ENCODE assay signal across 22 cellular contexts in the genomic region with DNA sequence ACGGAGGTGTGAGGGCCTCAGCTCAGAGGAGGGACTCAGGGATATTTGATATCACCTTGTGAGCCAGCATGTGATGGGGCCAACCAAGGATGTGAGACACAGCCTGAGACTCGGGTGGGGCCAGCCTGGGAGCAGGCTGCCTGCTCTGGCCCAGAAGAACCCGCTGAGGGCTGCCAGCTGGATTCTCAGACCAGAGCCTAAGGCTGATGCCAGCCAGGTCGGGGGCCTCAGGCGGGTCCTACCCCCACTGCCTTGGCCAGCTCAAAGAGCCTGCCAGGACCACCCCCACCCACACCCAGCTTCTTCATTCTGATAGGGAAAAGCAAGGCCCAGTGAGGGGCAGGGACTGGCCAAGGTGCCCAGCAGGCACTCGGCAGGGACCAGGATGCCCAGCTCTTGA. TPM values are rescaled to one million over a fixed set of nuclear protein-coding genes. Genes with fewer than 3 reads are reported as not detected.
A peak's percentile ranks its signal among the peaks of the same experiment; 100 is the strongest.
DNase-seq lines count a peak whose midpoint lies in the region; ATAC-seq and TF ChIP-seq lines count a peak whose summit lies in the region.
"Had no signal": no experiment of that assay in that cellular context is flagged by ENCODE, and none has a peak within 500 bp of the region (broad histone marks: within the 10 kb centered on the region; RNA-seq: fewer than 3 reads in every experiment).

No MANE protein-coding gene starts in this region.

- H3K36me3 ChIP-seq in KOPT-K1 (ENCODE audit: insufficient read depth, low read length) (no peaks in the 10 kb centered on the region), neutrophil (no peaks in the 10 kb centered on the region), upper lobe of left lung (no peaks in the 10 kb centered on the region), SJCRH30 (no peaks in the 10 kb centered on the region)
- H3K36me3 ChIP-seq: ovary had no signal

- H3K4me1 ChIP-seq in neutrophil (ENCODE audit: control insufficient read depth in 1 of 2, insufficient read depth in 1 of 2, low read depth in 1 of 2, low read length in 1 of 2) = peaks cover 34 to 35% of the 10 kb centered on the region in 2 experiments
- H3K4me1 ChIP-seq in upper lobe of left lung = peaks cover 33 to 60% (median 54%) of the 10 kb centered on the region in 4 donors
- H3K4me1 ChIP-seq in SJCRH30 = peaks cover 35% of the 10 kb centered on the region

- H3K4me3 Mint-ChIP-seq in dendritic cell treated with granulocyte-macrophage colony-stimulating factor and Interleukin-4, amounts not matched to agents 40 ng/mL and 50 ng/mL, for 4 days = no peak overlapping the region
- H3K4me3 Mint-ChIP-seq: B cell, T-cell had no signal

- no peaks in the 10 kb centered on the region for H3K9me3 ChIP-seq in KOPT-K1 (ENCODE audit: insufficient read depth, low read length, poor library complexity, severe bottlenecking)
- H3K9me3 ChIP-seq in neutrophil = no peaks in the 10 kb centered on the region
- H3K9me3 ChIP-seq in upper lobe of left lung = no peaks in the 10 kb centered on the region
- no peaks in the 10 kb centered on the region for H3K9me3 ChIP-seq in SJCRH30 (replicated peaks)
- H3K9me3 ChIP-seq: ovary had no signal

- H3K27me3 ChIP-seq in neutrophil (no peaks in the 10 kb centered on the region), upper lobe of left lung (no peaks in the 10 kb centered on the region), SJCRH30 (no peaks in the 10 kb centered on the region)
- H3K27me3 ChIP-seq: ovary had no signal

- peaks cover 70% of the 10 kb centered on the region for H3K4me1 Mint-ChIP-seq in dendritic cell treated with granulocyte-macrophage colony-stimulating factor and Interleukin-4, amounts not matched to agents 40 ng/mL and 50 ng/mL, for 4 days (ENCODE audit: low read depth)
- H3K4me1 Mint-ChIP-seq: T-cell had no signal

- no peaks in the 10 kb centered on the region for H3K9me3 Mint-ChIP-seq in dendritic cell treated with granulocyte-macrophage colony-stimulating factor and Interleukin-4, amounts not matched to agents 40 ng/mL and 50 ng/mL, for 4 days
- H3K9me3 Mint-ChIP-seq: T-cell had no signal

- no peaks in the 10 kb centered on the region for H3K27me3 Mint-ChIP-seq in dendritic cell treated with granulocyte-macrophage colony-stimulating factor and Interleukin-4, amounts not matched to agents 40 ng/mL and 50 ng/mL, for 4 days
- H3K27me3 Mint-ChIP-seq: B cell, T-cell had no signal

- peaks cover 6% of the 10 kb centered on the region for H3K36me3 Mint-ChIP-seq in dendritic cell treated with granulocyte-macrophage colony-stimulating factor and Interleukin-4, amounts not matched to agents 40 ng/mL and 50 ng/mL, for 4 days (ENCODE audit: low read depth)
- H3K36me3 Mint-ChIP-seq: T-cell had no signal

- DNase-seq in upper lobe of left lung (peak in 1 of 2 donors; percentile 58), SJCRH30 (no peak), NCI-H1092 treated with DMSO at 0.1 percent for 48 hours (lab: John Stamatoyannopoulos, UW) (no peak)
- no peak for DNase-seq in activated CD4-positive, CD25-positive, alpha-beta regulatory T cell treated with anti-CD3 and anti-CD28 coated beads, Interleukin-2, amount 50 U/mL, for 72 hours
- DNase-seq: activated naive CD4-positive, alpha-beta T cell; amygdala; Calu3; caudate nucleus; effector CD8-positive, alpha-beta T cell; glutamatergic neuron; left ventricle myocardium superior; NCI-H69; SHP77 treated with DMSO at 0.1 percent for 48 hours; stimulated activated CD4-positive, alpha-beta T cell treated with anti-CD3 and anti-CD28 coated beads, Interleukin-4, amount 100 ng/mL, for 24 hours; substantia nigra; T-cell had no signal

- intact Hi-C loops in dendritic cell treated with granulocyte-macrophage colony-stimulating factor and Interleukin-4, amounts not matched to agents 40 ng/mL and 50 ng/mL, for 4 days (cut with micrococcal nuclease) = no loop called here

- TF ChIP-seq CTCF in neutrophil (IDR thresholded peaks at IDR 0.05) (no peak), upper lobe of left lung (IDR thresholded peaks at IDR 0.05) (no peak)

- no peak overlapping the region for H3K4me3 ChIP-seq in neutrophil (ENCODE audit: low read depth in 1 of 2, low read length in 1 of 2)
- H3K4me3 ChIP-seq in upper lobe of left lung = no peak overlapping the region
- H3K4me3 ChIP-seq in SJCRH30 = no peak overlapping the region
- H3K4me3 ChIP-seq: ovary, skin epidermis had no signal

- TF ChIP-seq EP300 in upper lobe of left lung (IDR thresholded peaks at IDR 0.05) = no peak

- WGBS in upper lobe of left lung, 2 donors = 73 to 76% methylated on average over 1 to 6 of the region's 6 CpGs

- peak overlapping the region; percentile 75 for H3K27ac Mint-ChIP-seq in dendritic cell treated with granulocyte-macrophage colony-stimulating factor and Interleukin-4, amounts not matched to agents 40 ng/mL and 50 ng/mL, for 4 days
- H3K27ac Mint-ChIP-seq: B cell, T-cell had no signal

- no peak for ATAC-seq in upper lobe of left lung (ENCODE audit: low FRiP score in 2 of 2)
- ATAC-seq: left ventricle myocardium superior, T-cell had no signal

- H3K27ac ChIP-seq in KOPT-K1 (ENCODE audit: low read depth, low read length, poor library complexity, severe bottlenecking) = peak overlapping the region; percentile 97
- peak overlapping the region; percentile 43 for H3K27ac ChIP-seq in neutrophil
- peak overlapping the region in 3 of 4 donors; percentile 42 to 92 (median 55) for H3K27ac ChIP-seq in upper lobe of left lung
- H3K27ac ChIP-seq in SJCRH30 = no peak overlapping the region

- no peak for TF ChIP-seq POLR2A in upper lobe of left lung (IDR thresholded peaks at IDR 0.05)

RNA-seq across cellular contexts. Expression of a gene that starts 20.3 kb away (rescaled TPM):
- 1,000 to 10,000 TPM in 3 of 6 donors, 100 to 1,000 TPM in 3; 568 to 1,492 (median 904) TPM for total RNA-seq in upper lobe of left lung
- 18.1 and 19.4 TPM in 2 replicates for total RNA-seq in SJCRH30 (2014; rRNA removed; shearing (Covaris generic))

RNA-seq across cellular contexts. Expression of a gene that starts 42.8 kb away (rescaled TPM):
- total RNA-seq in upper lobe of left lung = 100 to 1,000 TPM; 158 to 225 (median 173) TPM
- total RNA-seq in SJCRH30 (2014; rRNA removed; shearing (Covaris generic)) = 77.4 and 83.4 TPM in 2 replicates

Comparison
In these comparisons a context has a peak if more than half of its experiments do, and no peak if none do; other contexts are left out.
1. RNA of a gene that starts 20.3 kb away (total RNA-seq): 568 to 1,492 TPM in upper lobe of left lung; 18.1 to 19.4 TPM in SJCRH30; every median in the first group is over 10 times any median in the second.